Comparison of ENCODE assay signal across 26 cellular contexts in the genomic region with DNA sequence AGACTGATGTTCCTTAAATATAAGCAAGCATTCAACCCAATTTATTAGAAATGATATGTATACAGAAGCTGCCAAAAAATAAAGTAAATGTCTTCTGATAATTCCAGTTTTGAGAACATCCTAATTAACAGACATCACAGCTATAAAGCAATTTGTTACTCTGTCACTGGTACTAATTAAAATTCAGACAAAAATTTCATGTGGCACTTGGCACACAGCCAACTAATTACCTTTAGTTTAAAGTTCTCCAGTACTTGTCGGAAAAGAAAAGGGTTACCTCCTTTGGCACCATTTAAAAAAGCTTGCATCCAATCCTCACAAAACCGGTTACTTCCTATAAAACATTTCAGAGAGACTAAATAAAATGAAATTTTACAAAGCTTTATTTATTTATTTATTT.
"Had no signal": no experiment of that assay in that cellular context is flagged by ENCODE, and none has a peak within 500 bp of the region (broad histone marks: within the 10 kb centered on the region; RNA-seq: fewer than 3 reads in every experiment).

No MANE protein-coding gene starts in this region.

- H3K27ac ChIP-seq: brain microvascular endothelial cell, colonic mucosa, KMS-11, SJSA1 had no signal

- H3K27me3 ChIP-seq: brain microvascular endothelial cell, colonic mucosa, SJSA1 had no signal

- DNase-seq: activated CD4-positive, alpha-beta memory T cell treated with anti-CD3 and anti-CD28 coated beads for 36 hours; activated CD4-positive, alpha-beta T cell treated with anti-CD3 and anti-CD28 coated beads, Interleukin-2, amount 50 U/mL, for 1 hour; activated effector memory CD4-positive, alpha-beta T cell treated with anti-CD3 and anti-CD28 coated beads, Interleukin-2, amount 50 U/mL, for 16 hours; activated naive CD4-positive, alpha-beta T cell; activated T-cell treated with anti-CD3 and anti-CD28 coated beads, Interleukin-2, amount 50 U/mL, for 1 hour; activated T-cell treated with anti-CD3 and anti-CD28 coated beads, Interleukin-2, amount 50 U/mL, for 72 hours; amniotic stem cell; brain microvascular endothelial cell; central memory CD4-positive, alpha-beta T cell; colonic mucosa; MM.1S; MV-4-11; NCI-H1092; NCI-H1436 treated with DMSO at 0.1 percent for 48 hours; NCI-H1694 treated with DMSO at 0.1 percent for 48 hours; NCI-H2029; NCI-H345; NCI-H524 treated with DMSO at 0.1 percent for 48 hours; RPMI8226; SHP77 treated with DMSO at 0.1 percent for 48 hours had no signal

- H3K4me2 ChIP-seq: KMS-11 had no signal

- ATAC-seq: activated naive CD4-positive, alpha-beta T cell treated with anti-CD3 and anti-CD28 coated beads, Interleukin-2, amount 50 U/mL, for 72 hours; activated T-cell treated with anti-CD3 and anti-CD28 coated beads, Interleukin-2, amount 50 U/mL, for 72 hours; activated T-helper 17 cell treated with anti-CD3 and anti-CD28 coated beads, Interleukin-2, amount 50 U/mL, for 72 hours; Panc1 had no signal

- H3K27me3 Mint-ChIP-seq: activated CD4-positive, alpha-beta memory T cell treated with anti-CD3 and anti-CD28 coated beads for 36 hours; activated T-helper 17 cell treated with anti-CD3 and anti-CD28 coated beads, Interleukin-2, amount 50 U/mL, for 72 hours had no signal

- H3K36me3 Mint-ChIP-seq: activated naive CD4-positive, alpha-beta T cell treated with anti-CD3 and anti-CD28 coated beads, Interleukin-2, amount 50 U/mL, for 72 hours had no signal

- H3K4me1 ChIP-seq: colonic mucosa had no signal

- FAIRE-seq: TTC549 had no signal

- H3K36me3 ChIP-seq: colonic mucosa had no signal

- H3K4me3 ChIP-seq: colonic mucosa, SJSA1 had no signal

- H3K9me3 ChIP-seq: colonic mucosa, SJSA1 had no signal

- H3K4me3 Mint-ChIP-seq: activated CD4-positive, alpha-beta memory T cell treated with anti-CD3 and anti-CD28 coated beads for 36 hours; activated T-cell treated with anti-CD3 and anti-CD28 coated beads, Interleukin-2, amount 50 U/mL, for 72 hours; activated T-helper 17 cell treated with anti-CD3 and anti-CD28 coated beads, Interleukin-2, amount 50 U/mL, for 72 hours had no signal

- H3K9me3 Mint-ChIP-seq: activated CD4-positive, alpha-beta memory T cell treated with anti-CD3 and anti-CD28 coated beads for 36 hours; activated naive CD4-positive, alpha-beta T cell treated with anti-CD3 and anti-CD28 coated beads, Interleukin-2, amount 50 U/mL, for 72 hours; activated T-cell treated with anti-CD3 and anti-CD28 coated beads, Interleukin-2, amount 50 U/mL, for 72 hours; activated T-helper 17 cell treated with anti-CD3 and anti-CD28 coated beads, Interleukin-2, amount 50 U/mL, for 72 hours had no signal

- H3K27ac Mint-ChIP-seq: activated CD4-positive, alpha-beta memory T cell treated with anti-CD3 and anti-CD28 coated beads for 36 hours; activated naive CD4-positive, alpha-beta T cell treated with anti-CD3 and anti-CD28 coated beads, Interleukin-2, amount 50 U/mL, for 72 hours; activated T-cell treated with anti-CD3 and anti-CD28 coated beads, Interleukin-2, amount 50 U/mL, for 72 hours; activated T-helper 17 cell treated with anti-CD3 and anti-CD28 coated beads, Interleukin-2, amount 50 U/mL, for 72 hours had no signal

- H3K9ac ChIP-seq: KMS-11 had no signal
